13 cellular contexts compared by ENCODE assay signal in genomic region chr15:43649430-43649926, GRCh38. TPM values are rescaled to one million over a fixed set of nuclear protein-coding genes. Genes with fewer than 3 reads are reported as not detected.
DNase-seq lines count a peak whose midpoint lies in the region; ATAC-seq, FAIRE-seq and TF ChIP-seq lines count a peak whose summit lies in the region.
"Not testable (repeated sequence)": the region's sequence is repeated elsewhere in the genome, so short reads cannot be mapped to it uniquely, and the experiment has no call there.
"Had no signal": no experiment of that assay in that cellular context is flagged by ENCODE, and none has a peak within 500 bp of the region (broad histone marks: within the 10 kb centered on the region; RNA-seq: fewer than 3 reads in every experiment).

No MANE protein-coding gene starts in this region.

- peak; percentile 58 for FAIRE-seq in K562 (lab: Jason Lieb, UNC)
- FAIRE-seq in keratinocyte (lab: Jason Lieb, UNC): peak; percentile 69

- not testable (repeated sequence) for H3K4me2 ChIP-seq in Karpas-422 (ENCODE audit: low read depth, low read length, poor library complexity, severe bottlenecking); K562 (ENCODE audit: insufficient read depth, low read length); keratinocyte (ENCODE audit: control insufficient read depth, extremely low read depth, insufficient read depth, low read depth, low read length)

- H3K9me3 ChIP-seq in CD8-positive, alpha-beta T cell (ENCODE audit: low read length); Karpas-422 (ENCODE audit: low read length); K562 (replicated peaks; ENCODE audit: control insufficient read depth, insufficient read depth, low read depth, low read length); keratinocyte (ENCODE audit: control insufficient read depth, low read depth, low read length); mucosa of descending colon; testis: not testable (repeated sequence)

- H3K36me3 ChIP-seq in CD8-positive, alpha-beta T cell (ENCODE audit: insufficient read depth, low read length); Karpas-422 (ENCODE audit: insufficient read depth, low read length); K562 (ENCODE audit: control insufficient read depth, insufficient read depth, low read length); keratinocyte (ENCODE audit: control insufficient read depth in 2 of 2, extremely low read depth in 1 of 2, insufficient read depth in 2 of 2, low read length in 2 of 2); mucosa of descending colon (ENCODE audit: low read depth); testis (ENCODE audit: low read depth, missing control alignments): not testable (repeated sequence)

- DNase-seq in CD8-positive, alpha-beta T cell; K562 (ENCODE audit: extremely low read depth in 1 of 4, low spot score in 3 of 4); keratinocyte (ENCODE audit: low read depth, low spot score); mucosa of descending colon; testis: not testable (repeated sequence)
- DNase-seq in Karpas-422: peak; percentile 4

- intact Hi-C loops in CD8-positive, alpha-beta T cell (cut with DNase I, micrococcal nuclease); K562 (cut with micrococcal nuclease); mucosa of descending colon (cut with DNase I, micrococcal nuclease); testis (cut with DNase I; ENCODE audit: low total_unique reads): not testable (repeated sequence)

- not testable (repeated sequence) for H3K27ac ChIP-seq in CD8-positive, alpha-beta T cell (ENCODE audit: low read depth, low read length); Karpas-422 (ENCODE audit: low read length); K562 (ENCODE audit: extremely low read depth, low read depth, low read length); keratinocyte (ENCODE audit: control insufficient read depth, insufficient read depth, low read length); testis

- not testable (repeated sequence) for H3K4me1 ChIP-seq in CD8-positive, alpha-beta T cell (ENCODE audit: insufficient read depth, low read length); K562 (replicated peaks in 1 of 2; ENCODE audit: control insufficient read depth in 2 of 2, insufficient read depth in 2 of 2, low read length in 2 of 2); keratinocyte (ENCODE audit: control insufficient read depth, extremely low read depth, insufficient read depth, low read length); mucosa of descending colon (ENCODE audit: low read depth); testis
- H3K4me1 ChIP-seq in Karpas-422 (ENCODE audit: low read length): peaks cover 16% of the 10 kb centered on the region

- dilution Hi-C loops in keratinocyte (cut with MboI; ENCODE audit: extremely low pct_ligation_motif_present, low sequenced_read_pairs): not testable (repeated sequence)

- BruUV-seq in K562 (replicated peaks; lab: Mats Ljungman, UMichigan): not testable (repeated sequence)

- ATAC-seq in CD8-positive, alpha-beta T cell: peak; percentile 52
- ATAC-seq in K562 (peak; percentile 44), mucosa of descending colon (peak; percentile 40)

- not testable (repeated sequence) for H3K9me1 ChIP-seq in K562 (ENCODE audit: control insufficient read depth, insufficient read depth, low read length); keratinocyte (ENCODE audit: control insufficient read depth, extremely low read depth, insufficient read depth, low read length)

- TF ChIP-seq RAD21 in K562 (CRISPR knock-in tag; conservative IDR thresholded peaks at IDR 0.05 in 1 of 2, IDR thresholded peaks at IDR 0.05 in 1 of 2): not testable (repeated sequence)

- not testable (repeated sequence) for H4K20me1 ChIP-seq in Karpas-422 (ENCODE audit: insufficient read depth, low read depth, low read length); K562 (replicated peaks; ENCODE audit: control insufficient read depth, insufficient read depth, low read length); keratinocyte (ENCODE audit: control insufficient read depth, extremely low read depth, insufficient read depth, low read length)

- H3K27ac Mint-ChIP-seq in CD8-positive, alpha-beta T cell: not testable (repeated sequence)

- not testable (repeated sequence) for H3K4me3 ChIP-seq in CD8-positive, alpha-beta T cell (ENCODE audit: low read depth, low read length); Karpas-422 (ENCODE audit: low read length); K562; keratinocyte (ENCODE audit: control insufficient read depth in 2 of 3, extremely low read depth in 1 of 3, insufficient read depth in 2 of 3, low read depth in 1 of 3, low read length in 3 of 3); mucosa of descending colon
- H3K4me3 ChIP-seq in testis: peak overlapping the region; percentile 31 to 53

- WGBS in K562 (ENCODE audit: insufficient coverage, low coverage, missing lambda C conversion rate): 93% methylated on average over 11 of the region's 16 CpGs
- 71 to 86% methylated on average over 16 of the region's 16 CpGs for WGBS in testis, 2 donors

- not testable (repeated sequence) for H2AFZ ChIP-seq in Karpas-422 (ENCODE audit: low read length); K562 (ENCODE audit: low read depth, low read length); keratinocyte (ENCODE audit: control insufficient read depth, low read length)

- not testable (repeated sequence) for H3K79me2 ChIP-seq in Karpas-422 (ENCODE audit: low read length); K562 (ENCODE audit: control insufficient read depth, insufficient read depth, low read length); keratinocyte (ENCODE audit: control insufficient read depth, insufficient read depth, low read length)

- not testable (repeated sequence) for TF ChIP-seq EP300 in K562 (IDR thresholded peaks at IDR 0.05; ENCODE audit: low read length)

- in situ Hi-C loops in K562 (cut with MboI): not testable (repeated sequence)

- POLR2A ChIA-PET in CD8-positive, alpha-beta T cell (lab: Charles Lee); K562 (lab: Yijun Ruan, JAX): not testable (repeated sequence)

- not testable (repeated sequence) for H3K4me3 Mint-ChIP-seq in CD8-positive, alpha-beta T cell

- TF ChIP-seq CTCF in CD8-positive, alpha-beta T cell (IDR thresholded peaks at IDR 0.05); K562 (IDR thresholded peaks at IDR 0.05 in 2 of 3, conservative IDR thresholded peaks at IDR 0.05 in 1 of 3; ENCODE audit: insufficient read depth in 2 of 3, low read depth in 1 of 3, low read length in 3 of 3); keratinocyte (optimal IDR thresholded peaks at IDR 0.05 in 1 of 3, IDR thresholded peaks at IDR 0.05 in 1 of 3, conservative IDR thresholded peaks at IDR 0.05 in 1 of 3; ENCODE audit: extremely low read depth in 1 of 3, insufficient read depth in 2 of 3, low read length in 3 of 3); mucosa of descending colon (IDR thresholded peaks at IDR 0.05); testis (IDR thresholded peaks at IDR 0.05): not testable (repeated sequence)

- H3K9me2 ChIP-seq in Karpas-422 (replicated peaks; ENCODE audit: insufficient read depth, low read length): not testable (repeated sequence)

- not testable (repeated sequence) for H3K9ac ChIP-seq in Karpas-422 (ENCODE audit: low read length); K562 (ENCODE audit: insufficient read depth in 1 of 2, low read depth in 2 of 2, low read length in 2 of 2); keratinocyte (ENCODE audit: control insufficient read depth, extremely low read depth, insufficient read depth, low read length)

- not testable (repeated sequence) for H3K27me3 Mint-ChIP-seq in CD8-positive, alpha-beta T cell (ENCODE audit: low read depth)

- not testable (repeated sequence) for TF ChIP-seq POLR2A in K562 (conservative IDR thresholded peaks at IDR 0.05); testis (IDR thresholded peaks at IDR 0.05)

- not testable (repeated sequence) for H3K4me1 Mint-ChIP-seq in CD8-positive, alpha-beta T cell (ENCODE audit: low read depth)

- H3K9me3 Mint-ChIP-seq in CD8-positive, alpha-beta T cell: not testable (repeated sequence)

- CTCF ChIA-PET in CD8-positive, alpha-beta T cell (lab: Charles Lee); K562 (lab: Yijun Ruan, JAX; ENCODE audit: low intra/inter-chr PET ratio): not testable (repeated sequence)

- not testable (repeated sequence) for H3K27me3 ChIP-seq in CD8-positive, alpha-beta T cell (ENCODE audit: insufficient read depth, low read length); Karpas-422 (ENCODE audit: low read length); K562 (ENCODE audit: control insufficient read depth in 2 of 2, insufficient read depth in 2 of 2, low read length in 2 of 2); keratinocyte (ENCODE audit: control insufficient read depth, extremely low read depth, insufficient read depth, low read length); testis

- H3K36me3 Mint-ChIP-seq in CD8-positive, alpha-beta T cell: peaks cover 34% of the 10 kb centered on the region

RNA-seq across cellular contexts. Expression of gene CATSPER2, which starts 0.8 kb away (rescaled TPM):
- total RNA-seq in CD8-positive, alpha-beta T cell: 1 to 10 TPM; 5.2 to 5.5 TPM
- 5.1 and 6.0 TPM in 2 replicates for total RNA-seq in Karpas-422 (2014; rRNA removed; shearing (Covaris generic); ENCODE audit: low replicate concordance)
- 41.5 and 47.7 TPM in 2 replicates for total RNA-seq in K562 (2011; cell fraction: chromatin; rRNA removed; ENCODE audit: low replicate concordance)
- 13.8 and 19.7 TPM in 2 replicates for total RNA-seq in K562 (2011; cell fraction: nucleolus; rRNA removed)
- 19.4 and 37.8 TPM in 2 replicates for total RNA-seq in K562 (2011; cell fraction: nucleoplasm; rRNA removed)
- total RNA-seq in K562 (2014; rRNA removed): 0.59 and 1.4 TPM in 2 replicates
- total RNA-seq in K562 (2014; rRNA removed; fragmentation: Illumina TruSeq; extraction: Trizol): 3.7 and 5.2 TPM in 2 replicates
- 2.7 and 4.1 TPM in 2 replicates for total RNA-seq in K562 (2015; rRNA removed; fragmentation: Illumina TruSeq; extraction: Trizol)
- total RNA-seq in K562 (2021): 3.7 and 3.8 TPM in 2 replicates
- polyA plus RNA-seq in K562 (2011; rRNA removed): 6.2 and 11.5 TPM in 2 replicates
- polyA plus RNA-seq in K562 (2011; cell fraction: cytosol; rRNA removed): 1.6 and 4.9 TPM in 2 replicates
- polyA plus RNA-seq in K562 (2011; cell fraction: nucleus; rRNA removed): 23.3 and 45.4 TPM in 2 replicates
- 4.5 and 6.7 TPM in 2 replicates for polyA plus RNA-seq in K562 (2012)
- polyA plus RNA-seq in K562 (2014; fragmentation: Illumina TruSeq; extraction: Trizol): 3.7 and 4.3 TPM in 2 replicates
- polyA plus RNA-seq in K562 (2014; fragmentation: Nextera tagmentation; extraction: Ambion mirVana): 1 to 10 TPM; 1.0 to 1.8 TPM
- polyA plus RNA-seq in K562 (2014; rRNA removed): 4.9 and 8.5 TPM in 2 replicates
- polyA minus RNA-seq in K562 (2011; rRNA and poly(A)+ RNA removed): 7.9 and 10.8 TPM in 2 replicates
- polyA minus RNA-seq in K562 (2011; cell fraction: cytosol; rRNA and poly(A)+ RNA removed): not detected in 2 replicates
- polyA minus RNA-seq in K562 (2011; cell fraction: nucleus; rRNA and poly(A)+ RNA removed): 7.6 and 10.9 TPM in 2 replicates
- 1.7 to 4.2 TPM (median 3.5 TPM) in 3 replicates for polyA plus RNA-seq in keratinocyte
- 2.7 TPM for polyA plus RNA-seq in keratinocyte (2011; ENCODE audit: low read depth)
- polyA plus RNA-seq in keratinocyte (2011; cell fraction: cytosol; rRNA removed): 0.44 and 1.0 TPM in 2 replicates
- polyA plus RNA-seq in keratinocyte (2011; cell fraction: nucleus; rRNA removed): 8.2 and 8.6 TPM in 2 replicates
- polyA plus RNA-seq in keratinocyte (2012; ENCODE audit: low replicate concordance): 1.7 and 2.3 TPM in 2 replicates
- polyA minus RNA-seq in keratinocyte: 2.4 to 3.6 TPM in 2 of 3 replicates, not detected in the other
- not detected for polyA minus RNA-seq in keratinocyte (2011; cell fraction: cytosol; rRNA and poly(A)+ RNA removed)
- 3.0 and 5.7 TPM in 2 replicates for polyA minus RNA-seq in keratinocyte (2011; cell fraction: nucleus; rRNA and poly(A)+ RNA removed)
- 10 to 100 TPM in 1 of 3 donors, 1 to 10 TPM in 2; 7.0 to 10.8 (median 8.0) TPM for total RNA-seq in mucosa of descending colon
- total RNA-seq in testis: 10 to 100 TPM; 29.7 to 49.6 TPM
- 59.0 TPM for polyA plus RNA-seq in testis (ENCODE audit: insufficient read depth, low read depth, low replicate concordance)
- total RNA-seq: G401 had no signal

RNA-seq across cellular contexts. Expression of gene STRC, which starts 30.9 kb away (rescaled TPM):
- 1 to 10 TPM; 1.1 to 2.4 TPM for total RNA-seq in CD8-positive, alpha-beta T cell
- total RNA-seq in Karpas-422 (2014; rRNA removed; shearing (Covaris generic); ENCODE audit: low replicate concordance): 0.36 and 1.2 TPM in 2 replicates
- 0.14 TPM in 1 of 2 replicates, not detected in the other for total RNA-seq in K562 (2011; cell fraction: chromatin; rRNA removed; ENCODE audit: low replicate concordance)
- total RNA-seq in K562 (2011; cell fraction: nucleolus; rRNA removed): 0.13 and 0.83 TPM in 2 replicates
- total RNA-seq in K562 (2011; cell fraction: nucleoplasm; rRNA removed): 0.22 and 0.53 TPM in 2 replicates
- total RNA-seq in K562 (2014; rRNA removed) (not detected in 2 replicates), K562 (2014; rRNA removed; fragmentation: Illumina TruSeq; extraction: Trizol) (not detected in 2 replicates), K562 (2015; rRNA removed; fragmentation: Illumina TruSeq; extraction: Trizol) (not detected in 2 replicates), K562 (2021) (not detected in 2 replicates), mucosa of descending colon (1 to 10 TPM; 1.1 to 1.4 (median 1.4) TPM), testis (10 to 100 TPM; 10.1 to 20.1 TPM)
- polyA plus RNA-seq in K562 (2011; rRNA removed) (0.01 and 0.04 TPM in 2 replicates), K562 (2014; fragmentation: Illumina TruSeq; extraction: Trizol) (0.08 TPM in 1 of 2 replicates, not detected in the other), K562 (2014; fragmentation: Nextera tagmentation; extraction: Ambion mirVana) (not detected), K562 (2014; rRNA removed) (0.04 TPM in 1 of 2 replicates, not detected in the other), keratinocyte (0.12 to 0.31 TPM (median 0.12 TPM) in 3 replicates), testis (ENCODE audit: insufficient read depth, low read depth, low replicate concordance) (10.6 TPM)
- polyA plus RNA-seq in K562 (2011; cell fraction: cytosol; rRNA removed): not detected in 2 replicates
- 0.30 and 0.56 TPM in 2 replicates for polyA plus RNA-seq in K562 (2011; cell fraction: nucleus; rRNA removed)
- 0.11 TPM in 1 of 2 replicates, not detected in the other for polyA plus RNA-seq in K562 (2012)
- not detected in 2 replicates for polyA minus RNA-seq in K562 (2011; rRNA and poly(A)+ RNA removed)
- not detected in 2 replicates for polyA minus RNA-seq in K562 (2011; cell fraction: cytosol; rRNA and poly(A)+ RNA removed)
- 0.13 TPM in 1 of 2 replicates, not detected in the other for polyA minus RNA-seq in K562 (2011; cell fraction: nucleus; rRNA and poly(A)+ RNA removed)
- 2.8 TPM for polyA plus RNA-seq in keratinocyte (2011; ENCODE audit: low read depth)
- 0.04 and 0.06 TPM in 2 replicates for polyA plus RNA-seq in keratinocyte (2011; cell fraction: cytosol; rRNA removed)
- polyA plus RNA-seq in keratinocyte (2011; cell fraction: nucleus; rRNA removed): 2.2 and 4.2 TPM in 2 replicates
- polyA plus RNA-seq in keratinocyte (2012; ENCODE audit: low replicate concordance): 0.06 and 2.1 TPM in 2 replicates
- polyA minus RNA-seq in keratinocyte: 2.4 TPM in 1 of 3 replicates, not detected in the others
- polyA minus RNA-seq in keratinocyte (2011; cell fraction: cytosol; rRNA and poly(A)+ RNA removed): not detected
- 0.63 and 2.6 TPM in 2 replicates for polyA minus RNA-seq in keratinocyte (2011; cell fraction: nucleus; rRNA and poly(A)+ RNA removed)
- total RNA-seq: A172, Daoy, G401, IMR-90, Right ventricle myocardium inferior had no signal
- polyA plus RNA-seq: CD4-positive, CD25-positive, alpha-beta regulatory T cell; IMR-90 had no signal

RNA-seq across cellular contexts. Expression of gene CKMT1A, which starts 44.2 kb away (rescaled TPM):
- total RNA-seq in CD8-positive, alpha-beta T cell: not detected
- total RNA-seq in Karpas-422 (2014; rRNA removed; shearing (Covaris generic); ENCODE audit: low replicate concordance): not detected in 2 replicates
- total RNA-seq in K562 (2011; cell fraction: chromatin; rRNA removed; ENCODE audit: low replicate concordance): 6.2 and 6.8 TPM in 2 replicates
- 2.4 and 3.3 TPM in 2 replicates for total RNA-seq in K562 (2011; cell fraction: nucleolus; rRNA removed)
- 3.1 and 5.0 TPM in 2 replicates for total RNA-seq in K562 (2011; cell fraction: nucleoplasm; rRNA removed)
- total RNA-seq in K562 (2014; rRNA removed) (4.9 and 8.4 TPM in 2 replicates), K562 (2014; rRNA removed; fragmentation: Illumina TruSeq; extraction: Trizol) (2.6 and 4.6 TPM in 2 replicates), K562 (2015; rRNA removed; fragmentation: Illumina TruSeq; extraction: Trizol) (3.0 and 3.6 TPM in 2 replicates), K562 (2021) (8.3 and 8.4 TPM in 2 replicates), mucosa of descending colon (100 to 1,000 TPM in 2 of 3 donors, 10 to 100 TPM in 1; 87.0 to 225 (median 215) TPM), testis (1 to 10 TPM in 1 of 2 donors, under 1 TPM in 1; 0.68 to 1.2 TPM)
- polyA plus RNA-seq in K562 (2011; rRNA removed) (3.7 and 8.7 TPM in 2 replicates), K562 (2014; fragmentation: Illumina TruSeq; extraction: Trizol) (7.8 and 10.7 TPM in 2 replicates), K562 (2014; fragmentation: Nextera tagmentation; extraction: Ambion mirVana) (10 to 100 TPM in 1 of 2 experiments, 1 to 10 TPM in 1; 4.8 to 13.5 TPM), K562 (2014; rRNA removed) (7.7 and 9.7 TPM in 2 replicates), keratinocyte (47.4 to 70.1 TPM (median 60.0 TPM) in 3 replicates), testis (ENCODE audit: insufficient read depth, low read depth, low replicate concordance) (1.4 TPM)
- 3.8 and 9.1 TPM in 2 replicates for polyA plus RNA-seq in K562 (2011; cell fraction: cytosol; rRNA removed)
- polyA plus RNA-seq in K562 (2011; cell fraction: nucleus; rRNA removed): 5.3 and 21.9 TPM in 2 replicates
- 1.7 and 7.8 TPM in 2 replicates for polyA plus RNA-seq in K562 (2012)
- polyA minus RNA-seq in K562 (2011; rRNA and poly(A)+ RNA removed): 4.2 and 14.6 TPM in 2 replicates
- polyA minus RNA-seq in K562 (2011; cell fraction: cytosol; rRNA and poly(A)+ RNA removed): 7.6 TPM in 1 of 2 replicates, not detected in the other
- 1.9 and 2.7 TPM in 2 replicates for polyA minus RNA-seq in K562 (2011; cell fraction: nucleus; rRNA and poly(A)+ RNA removed)
- 32.1 TPM for polyA plus RNA-seq in keratinocyte (2011; ENCODE audit: low read depth)
- 52.6 and 55.7 TPM in 2 replicates for polyA plus RNA-seq in keratinocyte (2011; cell fraction: cytosol; rRNA removed)
- polyA plus RNA-seq in keratinocyte (2011; cell fraction: nucleus; rRNA removed): 90.0 and 118 TPM in 2 replicates
- 33.9 and 45.7 TPM in 2 replicates for polyA plus RNA-seq in keratinocyte (2012; ENCODE audit: low replicate concordance)
- polyA minus RNA-seq in keratinocyte: 78.6 to 120 TPM (median 109 TPM) in 3 replicates
- 47.6 TPM for polyA minus RNA-seq in keratinocyte (2011; cell fraction: cytosol; rRNA and poly(A)+ RNA removed)
- 17.3 and 54.5 TPM in 2 replicates for polyA minus RNA-seq in keratinocyte (2011; cell fraction: nucleus; rRNA and poly(A)+ RNA removed)
- total RNA-seq: A172; CD4-positive, CD25-positive, alpha-beta regulatory T cell; IMR-90 had no signal
- polyA plus RNA-seq: CD4-positive, CD25-positive, alpha-beta regulatory T cell; IMR-90 had no signal

RNA-seq across cellular contexts. Expression of gene CKMT1B, which starts 55.7 kb away (rescaled TPM):
- not detected for total RNA-seq in CD8-positive, alpha-beta T cell
- not detected in 2 replicates for total RNA-seq in Karpas-422 (2014; rRNA removed; shearing (Covaris generic); ENCODE audit: low replicate concordance)
- 2.2 and 2.8 TPM in 2 replicates for total RNA-seq in K562 (2011; cell fraction: chromatin; rRNA removed; ENCODE audit: low replicate concordance)
- total RNA-seq in K562 (2011; cell fraction: nucleolus; rRNA removed): 2.5 and 3.5 TPM in 2 replicates
- total RNA-seq in K562 (2011; cell fraction: nucleoplasm; rRNA removed): 2.4 and 4.4 TPM in 2 replicates
- total RNA-seq in K562 (2014; rRNA removed) (4.3 and 4.8 TPM in 2 replicates), K562 (2014; rRNA removed; fragmentation: Illumina TruSeq; extraction: Trizol) (3.3 and 4.3 TPM in 2 replicates), K562 (2015; rRNA removed; fragmentation: Illumina TruSeq; extraction: Trizol) (3.2 and 4.8 TPM in 2 replicates), K562 (2021) (5.5 and 8.7 TPM in 2 replicates), mucosa of descending colon (100 to 1,000 TPM; 105 to 242 (median 213) TPM), testis (under 1 TPM in 1 of 2 donors, not detected in 1; 0.56 TPM)
- polyA plus RNA-seq in K562 (2011; rRNA removed) (2.5 and 4.1 TPM in 2 replicates), K562 (2014; fragmentation: Illumina TruSeq; extraction: Trizol) (10.6 and 17.0 TPM in 2 replicates), K562 (2014; fragmentation: Nextera tagmentation; extraction: Ambion mirVana) (1 to 10 TPM; 5.0 to 10.0 TPM), K562 (2014; rRNA removed) (6.0 and 7.3 TPM in 2 replicates), keratinocyte (59.4 to 64.8 TPM (median 63.9 TPM) in 3 replicates), testis (ENCODE audit: insufficient read depth, low read depth, low replicate concordance) (0.57 TPM)
- polyA plus RNA-seq in K562 (2011; cell fraction: cytosol; rRNA removed): 2.1 and 30.9 TPM in 2 replicates
- polyA plus RNA-seq in K562 (2011; cell fraction: nucleus; rRNA removed): 5.4 and 27.9 TPM in 2 replicates
- polyA plus RNA-seq in K562 (2012): 2.7 and 8.0 TPM in 2 replicates
- polyA minus RNA-seq in K562 (2011; rRNA and poly(A)+ RNA removed): 0.93 and 4.0 TPM in 2 replicates
- 3.2 and 5.2 TPM in 2 replicates for polyA minus RNA-seq in K562 (2011; cell fraction: cytosol; rRNA and poly(A)+ RNA removed)
- polyA minus RNA-seq in K562 (2011; cell fraction: nucleus; rRNA and poly(A)+ RNA removed): 2.4 and 3.1 TPM in 2 replicates
- polyA plus RNA-seq in keratinocyte (2011; ENCODE audit: low read depth): 24.8 TPM
- polyA plus RNA-seq in keratinocyte (2011; cell fraction: cytosol; rRNA removed): 64.2 and 70.9 TPM in 2 replicates
- polyA plus RNA-seq in keratinocyte (2011; cell fraction: nucleus; rRNA removed): 131 and 154 TPM in 2 replicates
- 59.8 and 63.1 TPM in 2 replicates for polyA plus RNA-seq in keratinocyte (2012; ENCODE audit: low replicate concordance)
- polyA minus RNA-seq in keratinocyte: 44.5 to 102 TPM (median 54.1 TPM) in 3 replicates
- polyA minus RNA-seq in keratinocyte (2011; cell fraction: cytosol; rRNA and poly(A)+ RNA removed): 47.2 TPM
- polyA minus RNA-seq in keratinocyte (2011; cell fraction: nucleus; rRNA and poly(A)+ RNA removed): 47.3 and 59.9 TPM in 2 replicates
- total RNA-seq: A172; CD4-positive, CD25-positive, alpha-beta regulatory T cell; IMR-90; SJCRH30 had no signal
- polyA plus RNA-seq: CD4-positive, CD25-positive, alpha-beta regulatory T cell; IMR-90 had no signal

RNA-seq across cellular contexts. Expression of gene PPIP5K1, which starts 59.5 kb away (rescaled TPM):
- 10 to 100 TPM; 22.3 to 28.1 TPM for total RNA-seq in CD8-positive, alpha-beta T cell
- total RNA-seq in Karpas-422 (2014; rRNA removed; shearing (Covaris generic); ENCODE audit: low replicate concordance): 31.5 and 33.6 TPM in 2 replicates
- 561 and 589 TPM in 2 replicates for total RNA-seq in K562 (2011; cell fraction: chromatin; rRNA removed; ENCODE audit: low replicate concordance)
- total RNA-seq in K562 (2011; cell fraction: nucleolus; rRNA removed): 236 and 242 TPM in 2 replicates
- total RNA-seq in K562 (2011; cell fraction: nucleoplasm; rRNA removed): 197 and 239 TPM in 2 replicates
- total RNA-seq in K562 (2014; rRNA removed) (15.6 and 20.2 TPM in 2 replicates), K562 (2014; rRNA removed; fragmentation: Illumina TruSeq; extraction: Trizol) (31.2 and 34.0 TPM in 2 replicates), K562 (2015; rRNA removed; fragmentation: Illumina TruSeq; extraction: Trizol) (32.1 and 35.1 TPM in 2 replicates), K562 (2021) (48.4 and 52.2 TPM in 2 replicates), mucosa of descending colon (100 to 1,000 TPM in 1 of 3 donors, 10 to 100 TPM in 2; 65.2 to 126 (median 87.7) TPM), testis (100 to 1,000 TPM; 138 to 165 TPM)
- polyA plus RNA-seq in K562 (2011; rRNA removed) (54.5 and 74.6 TPM in 2 replicates), K562 (2014; fragmentation: Illumina TruSeq; extraction: Trizol) (35.6 and 37.0 TPM in 2 replicates), K562 (2014; fragmentation: Nextera tagmentation; extraction: Ambion mirVana) (10 to 100 TPM in 1 of 2 experiments, 1 to 10 TPM in 1; 2.5 to 10.8 TPM), K562 (2014; rRNA removed) (40.6 and 56.4 TPM in 2 replicates), keratinocyte (52.9 to 67.5 TPM (median 56.4 TPM) in 3 replicates), testis (ENCODE audit: insufficient read depth, low read depth, low replicate concordance) (44.9 TPM)
- 46.4 and 56.9 TPM in 2 replicates for polyA plus RNA-seq in K562 (2011; cell fraction: cytosol; rRNA removed)
- 241 and 373 TPM in 2 replicates for polyA plus RNA-seq in K562 (2011; cell fraction: nucleus; rRNA removed)
- polyA plus RNA-seq in K562 (2012): 25.3 and 36.5 TPM in 2 replicates
- 110 and 117 TPM in 2 replicates for polyA minus RNA-seq in K562 (2011; rRNA and poly(A)+ RNA removed)
- polyA minus RNA-seq in K562 (2011; cell fraction: cytosol; rRNA and poly(A)+ RNA removed): 16.9 and 21.8 TPM in 2 replicates
- 143 and 146 TPM in 2 replicates for polyA minus RNA-seq in K562 (2011; cell fraction: nucleus; rRNA and poly(A)+ RNA removed)
- 5.9 TPM for polyA plus RNA-seq in keratinocyte (2011; ENCODE audit: low read depth)
- polyA plus RNA-seq in keratinocyte (2011; cell fraction: cytosol; rRNA removed): 21.0 and 24.5 TPM in 2 replicates
- 184 and 195 TPM in 2 replicates for polyA plus RNA-seq in keratinocyte (2011; cell fraction: nucleus; rRNA removed)
- 15.0 and 23.1 TPM in 2 replicates for polyA plus RNA-seq in keratinocyte (2012; ENCODE audit: low replicate concordance)
- polyA minus RNA-seq in keratinocyte: 32.5 to 155 TPM (median 77.3 TPM) in 3 replicates
- polyA minus RNA-seq in keratinocyte (2011; cell fraction: cytosol; rRNA and poly(A)+ RNA removed): 24.0 TPM
- 56.3 and 99.1 TPM in 2 replicates for polyA minus RNA-seq in keratinocyte (2011; cell fraction: nucleus; rRNA and poly(A)+ RNA removed)

Comparison
In these comparisons a context has a peak if more than half of its experiments do, and no peak if none do; other contexts are left out.
1. RNA of gene CKMT1A, which starts 44.2 kb away (total RNA-seq): 87.0 to 225 TPM in mucosa of descending colon; 2.4 to 8.4 TPM in K562, 0.68 to 1.2 TPM in testis, not detected in CD8-positive, alpha-beta T cell and not detected in Karpas-422; every median in the first group is over 4 times any median in the second.
2. Peak in every context shown above with its lines, with median percentiles within 50 percentile points of each other: ATAC-seq.